ENCODE assay signal across 11 cellular contexts in genomic region chr15:64148581-64148980, GRCh38. TPM values are rescaled to one million over a fixed set of nuclear protein-coding genes. Genes with fewer than 3 reads are reported as not detected.
A peak's percentile ranks its signal among the peaks of the same experiment; 100 is the strongest.
DNase-seq lines count a peak whose midpoint lies in the region; ATAC-seq and TF ChIP-seq lines count a peak whose summit lies in the region.
"Had no signal": no experiment of that assay in that cellular context is flagged by ENCODE, and none has a peak within 500 bp of the region (broad histone marks: within the 10 kb centered on the region; RNA-seq: fewer than 3 reads in every experiment).

No MANE protein-coding gene starts in this region.

- no peak overlapping the region for H2BK12ac ChIP-seq in trophoblast cell (ENCODE audit: low read length)

- peak overlapping the region in 38 of 59 donors; percentile 8 to 96 (median 85) for H3K27ac ChIP-seq in dorsolateral prefrontal cortex
- no peak overlapping the region for H3K27ac ChIP-seq in trophoblast cell (ENCODE audit: low read depth, low read length)
- H3K27ac ChIP-seq: C4-2B had no signal

- H3K23ac ChIP-seq in trophoblast cell (ENCODE audit: low read length), result no peak overlapping the region

- no peak overlapping the region for H4K8ac ChIP-seq in trophoblast cell (ENCODE audit: low read depth, low read length)

- no peak overlapping the region for H2BK5ac ChIP-seq in trophoblast cell (ENCODE audit: low read depth, low read length, poor library complexity)

- ATAC-seq in T-cell (replicated peaks in 1 of 4), result no peak

- CTCF ChIA-PET in T-cell (lab: Charles Lee), result interaction anchor here in 1 of 2 donors (0.5 kb wide), 1 partner anchor 1719 kb away, joined by 3 read pairs; no protein-coding TSS in a partner anchor

- intact Hi-C loops in dorsolateral prefrontal cortex (cut with DNase I), result no loop called here

- no peak overlapping the region for H2BK120ac ChIP-seq in trophoblast cell (ENCODE audit: insufficient read depth, low read length, poor library complexity)

- TF ChIP-seq CTCF in dorsolateral prefrontal cortex (IDR thresholded peaks at IDR 0.05 in 54 of 56, conservative IDR thresholded peaks at IDR 0.05 in 2 of 56; ENCODE audit: low read depth in 1 of 56, partially characterized antibody in 56 of 56), result no peak

- H3K36me3 ChIP-seq in trophoblast cell (ENCODE audit: control insufficient read depth in 1 of 2, insufficient read depth in 2 of 2, low read length in 2 of 2) (peaks cover 6 to 12% of the 10 kb centered on the region in 2 experiments), MG63 (peaks cover 12% of the 10 kb centered on the region)

- H3K4me2 ChIP-seq in trophoblast cell (ENCODE audit: low read length), result no peak overlapping the region

- no peak overlapping the region for H2AFZ ChIP-seq in trophoblast cell (ENCODE audit: insufficient read depth, low read length, poor library complexity)

- no peak overlapping the region for H4K91ac ChIP-seq in trophoblast cell (ENCODE audit: low read depth, low read length)

- no peak overlapping the region for H3K4me3 Mint-ChIP-seq in T-cell
- H3K4me3 Mint-ChIP-seq: CD4-positive, alpha-beta T cell; H9 had no signal

- peak overlapping the region; percentile 0 to 29 for H3K27ac Mint-ChIP-seq in T-cell
- H3K27ac Mint-ChIP-seq: CD4-positive, alpha-beta T cell; H9 had no signal

- H3K79me2 ChIP-seq in trophoblast cell (ENCODE audit: control insufficient read depth, insufficient read depth, low read length, poor library complexity), result no peaks in the 10 kb centered on the region

- H3K9ac ChIP-seq in trophoblast cell (ENCODE audit: low read length), result no peak overlapping the region

- H3K4ac ChIP-seq in trophoblast cell (ENCODE audit: low read depth, low read length), result no peak overlapping the region

- no peak overlapping the region for H3K18ac ChIP-seq in trophoblast cell (ENCODE audit: low read length)

- H4K12ac ChIP-seq in trophoblast cell (ENCODE audit: low read depth, low read length), result no peak overlapping the region

- no peak overlapping the region for H3K4me3 ChIP-seq in dorsolateral prefrontal cortex
- no peak overlapping the region for H3K4me3 ChIP-seq in trophoblast cell (ENCODE audit: low read depth, low read length)
- H3K4me3 ChIP-seq in MG63, result no peak overlapping the region

- H3K79me1 ChIP-seq in trophoblast cell (ENCODE audit: low read length), result peaks cover 2% of the 10 kb centered on the region

- H3K36me3 Mint-ChIP-seq in T-cell, result peaks cover 10% of the 10 kb centered on the region

- no peak for DNase-seq in T-cell
- DNase-seq in dorsolateral prefrontal cortex, result no peak
- peak; percentile 57 to 78 for DNase-seq in trophoblast cell
- DNase-seq in activated CD8-positive, alpha-beta memory T cell treated with anti-CD3 and anti-CD28 coated beads, Interleukin-2, amount 50 U/mL, for 48 hours, result no peak
- DNase-seq in stimulated activated CD4-positive, alpha-beta T cell treated with anti-CD3 and anti-CD28 coated beads, Interleukin-12 subunit alpha, Interleukin-12 subunit beta, amount 100 ng/mL, for 4 hours, result no peak
- DNase-seq in MG63, result no peak
- DNase-seq: ACHN; Caco-2; CD4-positive, alpha-beta T cell; H9 had no signal

- no peak overlapping the region for H2AK5ac ChIP-seq in trophoblast cell (ENCODE audit: low read length)

- peaks cover 4 to 14% of the 10 kb centered on the region in 2 experiments for H3K4me1 ChIP-seq in trophoblast cell (ENCODE audit: control insufficient read depth in 1 of 2, insufficient read depth in 2 of 2, low read length in 2 of 2)

- H3K9me3 Mint-ChIP-seq in T-cell, result no peaks in the 10 kb centered on the region
- H3K9me3 Mint-ChIP-seq: CD4-positive, alpha-beta T cell; H9 had no signal

- no peak overlapping the region for H3K14ac ChIP-seq in trophoblast cell (ENCODE audit: low read length)

- POLR2A ChIA-PET in T-cell (lab: Charles Lee), result no interaction called here

- WGBS in trophoblast cell (ENCODE audit: extremely low coverage, insufficient coverage, insufficient read length), result no CpG with 5 or more reads among the region's 3 CpGs

- peaks cover 6 to 14% of the 10 kb centered on the region in 2 donors for H3K27me3 Mint-ChIP-seq in T-cell

- peaks cover 26 to 28% (median 27%) of the 10 kb centered on the region in 3 donors for H3K4me1 Mint-ChIP-seq in T-cell

- H3K9me3 ChIP-seq in trophoblast cell (ENCODE audit: insufficient read depth, low read depth, low read length) (no peaks in the 10 kb centered on the region), MG63 (no peaks in the 10 kb centered on the region)
- H3K9me3 ChIP-seq: Caco-2 had no signal

- H3K27me3 ChIP-seq in dorsolateral prefrontal cortex (peaks cover 0 to 19% (median 5%) of the 10 kb centered on the region in 45 donors), trophoblast cell (ENCODE audit: insufficient read depth, low read length) (peaks cover 16% of the 10 kb centered on the region), MG63 (peaks cover 10% of the 10 kb centered on the region; the same call in 1 of the 2 replicates)

RNA-seq across cellular contexts. Expression of gene SNX22, which starts 3.0 kb away (rescaled TPM):
- total RNA-seq in T-cell (1 to 10 TPM in 3 of 5 donors, under 1 TPM in 2; 0.58 to 3.7 (median 1.4) TPM), dorsolateral prefrontal cortex (10 to 100 TPM in 113 of 120 experiments, 1 to 10 TPM in 7; 3.1 to 59.1 (median 19.8) TPM)
- polyA plus RNA-seq in trophoblast cell (2013), result 0.26 and 0.46 TPM in 2 replicates
- not detected in 2 replicates for total RNA-seq in MG63 (2014; rRNA removed; shearing (Covaris generic); ENCODE audit: low replicate concordance)

RNA-seq across cellular contexts. Expression of gene PPIB, which starts 14.2 kb away (rescaled TPM):
- 100 to 1,000 TPM; 169 to 260 (median 217) TPM for total RNA-seq in T-cell
- total RNA-seq in dorsolateral prefrontal cortex, result 100 to 1,000 TPM in 85 of 120 experiments, 10 to 100 TPM in 35; 75.2 to 173 (median 106) TPM
- polyA plus RNA-seq in trophoblast cell (2013), result 1,020 and 1,025 TPM in 2 replicates
- 1,039 and 1,137 TPM in 2 replicates for total RNA-seq in MG63 (2014; rRNA removed; shearing (Covaris generic); ENCODE audit: low replicate concordance)

RNA-seq across cellular contexts. Expression of gene SNX1, which starts 52.8 kb away (rescaled TPM):
- total RNA-seq in T-cell (100 to 1,000 TPM in 4 of 5 donors, 10 to 100 TPM in 1; 98.8 to 168 (median 152) TPM), dorsolateral prefrontal cortex (100 to 1,000 TPM in 82 of 120 experiments, 10 to 100 TPM in 38; 71.7 to 193 (median 110) TPM)
- polyA plus RNA-seq in trophoblast cell (2013), result 46.8 and 47.0 TPM in 2 replicates
- total RNA-seq in MG63 (2014; rRNA removed; shearing (Covaris generic); ENCODE audit: low replicate concordance), result 80.1 and 97.9 TPM in 2 replicates

RNA-seq across cellular contexts. Expression of gene CIAO2A, which starts 54.9 kb away (rescaled TPM):
- 10 to 100 TPM; 21.9 to 31.1 (median 25.9) TPM for total RNA-seq in T-cell
- total RNA-seq in dorsolateral prefrontal cortex, result 10 to 100 TPM; 13.7 to 37.5 (median 22.9) TPM
- 53.5 and 62.2 TPM in 2 replicates for polyA plus RNA-seq in trophoblast cell (2013)
- 176 and 187 TPM in 2 replicates for total RNA-seq in MG63 (2014; rRNA removed; shearing (Covaris generic); ENCODE audit: low replicate concordance)

Comparison
In these comparisons a context has a peak if more than half of its experiments do, and no peak if none do; other contexts are left out.
1. DNase-seq: peak in trophoblast cell (2 of 2); none in T-cell (0 of 34), dorsolateral prefrontal cortex (0 of 10), activated CD8-positive, alpha-beta memory T cell treated with anti-CD3 and anti-CD28 coated beads, Interleukin-2, amount 50 U/mL, for 48 hours (single experiment), stimulated activated CD4-positive, alpha-beta T cell treated with anti-CD3 and anti-CD28 coated beads, Interleukin-12 subunit alpha, Interleukin-12 subunit beta, amount 100 ng/mL, for 4 hours (single experiment) and MG63 (single experiment).